ENCODE assay signal across 16 cellular contexts in genomic region chr5:172558076-172558990, GRCh38.
DNase-seq lines count a peak whose midpoint lies in the region; ATAC-seq and TF ChIP-seq lines count a peak whose summit lies in the region.
"Had no signal": no experiment of that assay in that cellular context is flagged by ENCODE, and none has a peak within 500 bp of the region (broad histone marks: within the 10 kb centered on the region; RNA-seq: fewer than 3 reads in every experiment).

No MANE protein-coding gene starts in this region.

- ATAC-seq in psoas muscle (peak in 2 of 4 donors; percentile 8 to 9), GM18868 (IDR thresholded peaks at IDR 0.05; ENCODE audit: unreplicated experiment) (no peak)
- ATAC-seq: stimulated activated naive B cell treated with anti-CD40 and anti-IgM and Interleukin-4, amounts not matched to agents 10 μg/mL and 1 μg/mL and 100 μg/mL, for 72 hours had no signal

- no peaks in the 10 kb centered on the region for H3K36me3 ChIP-seq in cardiac muscle cell
- H3K36me3 ChIP-seq in psoas muscle (ENCODE audit: insufficient read depth in 1 of 2, low read depth in 1 of 2): no peaks in the 10 kb centered on the region
- no peaks in the 10 kb centered on the region for H3K36me3 ChIP-seq in urinary bladder (ENCODE audit: insufficient read depth)
- no peaks in the 10 kb centered on the region for H3K36me3 ChIP-seq in H7 (replicated peaks; ENCODE audit: control insufficient read depth, insufficient read depth, low read length)

- H3K27me3 ChIP-seq in cardiac muscle cell (no peaks in the 10 kb centered on the region), psoas muscle (ENCODE audit: insufficient read depth in 3 of 3, low read length in 2 of 3) (peaks cover 0 to 16% (median 3%) of the 10 kb centered on the region in 3 donors), H7 (ENCODE audit: control insufficient read depth, insufficient read depth, low read length) (no peaks in the 10 kb centered on the region)

- 59 to 66% (median 62%) methylated on average over 17 of the region's 17 CpGs for WGBS in psoas muscle, 3 donors
- 51% methylated on average over 17 of the region's 17 CpGs for WGBS in urinary bladder

- no peak for TF ChIP-seq CTCF in cardiac muscle cell (IDR thresholded peaks at IDR 0.05; ENCODE audit: low read depth, low read length)
- TF ChIP-seq CTCF in fibroblast of the aortic adventitia (IDR thresholded peaks at IDR 0.05; ENCODE audit: insufficient read depth, low read length): no peak
- no peak for TF ChIP-seq CTCF in psoas muscle (IDR thresholded peaks at IDR 0.05)

- peaks cover 56% of the 10 kb centered on the region for H3K4me1 ChIP-seq in cardiac muscle cell (ENCODE audit: low read depth)
- H3K4me1 ChIP-seq in psoas muscle: no peaks in the 10 kb centered on the region
- no peaks in the 10 kb centered on the region for H3K4me1 ChIP-seq in urinary bladder (ENCODE audit: insufficient read depth)

- H3K4me3 ChIP-seq in cardiac muscle cell (no peak overlapping the region), fibroblast of the aortic adventitia (ENCODE audit: low read depth, low read length) (peak overlapping the region; percentile 52), psoas muscle (peak overlapping the region; percentile 46), urinary bladder (ENCODE audit: low read depth, low read length) (no peak overlapping the region), H7 (ENCODE audit: insufficient read depth, low read depth, low read length) (no peak overlapping the region)

- H3K9me3 ChIP-seq in cardiac muscle cell (ENCODE audit: low read depth) (no peaks in the 10 kb centered on the region), psoas muscle (no peaks in the 10 kb centered on the region)

- DNase-seq in cardiac muscle cell (ENCODE audit: low read depth in 1 of 2, low spot score in 1 of 2) (no peak), cardiac septum (ENCODE audit: low spot score) (no peak), fibroblast of the aortic adventitia (ENCODE audit: low read depth) (no peak), psoas muscle (no peak), H7 (no peak)
- no peak for DNase-seq in stimulated activated naive CD4-positive, alpha-beta T cell treated with Interleukin-2 at 50 U/mL for 16 hours (lab: John Stamatoyannopoulos, UW)
- DNase-seq: activated naive CD8-positive, alpha-beta T cell treated with anti-CD3 and anti-CD28 coated beads, Interleukin-2, amount 10 ng/mL, durations not matched to agents 7 days and 5 days; DMS 273 treated with DMSO at 0.1 percent for 48 hours; effector CD8-positive, alpha-beta T cell; naive B cell; NCI-H1105; stimulated activated CD4-positive, alpha-beta T cell treated with anti-CD3 and anti-CD28 coated beads, Interleukin-1b, Interleukin-23, amount 100 ng/mL, for 48 hours; stimulated activated naive B cell treated with anti-CD40 and anti-IgM and Interleukin-4, amounts not matched to agents 10 μg/mL and 1 μg/mL and 100 μg/mL, for 72 hours had no signal

- peak overlapping the region; percentile 98 for H3K27ac ChIP-seq in cardiac muscle cell
- no peak overlapping the region for H3K27ac ChIP-seq in psoas muscle
- H3K27ac ChIP-seq in urinary bladder (ENCODE audit: low read depth): peak overlapping the region; percentile 31
- H3K27ac ChIP-seq: 22Rv1 had no signal

- intact Hi-C loops in cardiac septum (cut with DNase I) (loop anchor here (5.0 kb wide), 1 partner anchor 139 kb away; no protein-coding TSS in a partner anchor), psoas muscle (cut with DNase I) (no loop called here)

Comparison
In these comparisons a context has a peak if more than half of its experiments do, and no peak if none do; other contexts are left out.
1. H3K4me3 ChIP-seq: peak in fibroblast of the aortic adventitia (single experiment) and psoas muscle (single experiment); none in cardiac muscle cell (single experiment), urinary bladder (single experiment) and H7 (single experiment).